ENCODE assay signal across 17 cellular contexts in the genomic region with DNA sequence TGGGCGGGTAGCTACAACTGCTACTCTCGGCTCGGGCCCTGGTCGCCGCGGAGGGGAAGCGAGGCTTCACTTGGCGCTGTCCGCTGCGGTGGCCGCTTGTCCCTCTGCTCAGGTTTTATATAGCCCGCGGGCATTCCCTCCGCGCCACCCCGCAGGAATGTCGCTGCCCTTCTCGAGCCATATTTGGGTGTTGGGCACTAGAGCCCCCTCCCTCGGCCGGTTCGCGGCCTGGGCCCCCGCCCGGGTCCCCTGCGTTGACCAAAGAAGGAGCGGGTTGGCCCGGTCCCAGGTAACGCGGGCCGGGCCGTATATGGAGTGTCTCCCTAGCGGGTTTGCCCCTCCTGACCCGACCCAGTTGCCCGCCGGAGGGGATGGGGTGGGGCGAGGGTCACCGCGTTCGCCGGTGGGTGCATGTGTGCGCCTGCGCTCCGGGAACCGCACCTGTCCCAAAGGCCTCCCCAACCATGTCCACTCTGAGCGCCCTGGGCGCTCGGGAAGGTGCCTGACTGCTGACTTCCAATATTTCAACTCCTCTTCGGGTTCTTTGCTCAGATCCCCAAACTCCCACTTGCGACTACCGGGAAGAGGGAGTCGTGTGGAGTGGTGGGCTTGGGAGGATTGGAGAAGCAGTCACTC. TPM values are rescaled to one million over a fixed set of nuclear protein-coding genes. Genes with fewer than 3 reads are reported as not detected.
DNase-seq lines count a peak whose midpoint lies in the region; ATAC-seq, FAIRE-seq and TF ChIP-seq lines count a peak whose summit lies in the region.
"Had no signal": no experiment of that assay in that cellular context is flagged by ENCODE, and none has a peak within 500 bp of the region (broad histone marks: within the 10 kb centered on the region; RNA-seq: fewer than 3 reads in every experiment).

Gene ACTA1 (minus strand): TSS at position 90 of the 636 bp plus-strand sequence. CDS start 979 bp downstream, outside the sequence.

- peaks cover 3% of the 10 kb centered on the region for H3K4me1 ChIP-seq in BE2C
- H3K4me1 ChIP-seq in right atrium auricular region, result peaks cover 0 to 40% of the 10 kb centered on the region in 2 donors
- peaks cover 6 to 16% of the 10 kb centered on the region in 2 donors for H3K4me1 ChIP-seq in breast epithelium

- H3K27me3 ChIP-seq in BE2C (no peaks in the 10 kb centered on the region), WERI-Rb-1 (ENCODE audit: insufficient read depth, low read depth, severe bottlenecking) (no peaks in the 10 kb centered on the region), right atrium auricular region (peaks cover 23 to 35% of the 10 kb centered on the region in 2 donors), neural cell (ENCODE audit: insufficient read depth, low read depth, low read length) (peaks cover 62% of the 10 kb centered on the region), breast epithelium (peaks cover 4 to 61% of the 10 kb centered on the region in 2 donors)

- H3K9ac ChIP-seq in neural cell (ENCODE audit: low read length), result no peak within 1 kb of the TSS

- no peak within 1 kb of the TSS for H3K4me2 ChIP-seq in neural cell (ENCODE audit: low read length)

- TF ChIP-seq CTCF in BE2C (IDR thresholded peaks at IDR 0.05; ENCODE audit: low read depth, low read length) (no peak), WERI-Rb-1 (IDR thresholded peaks at IDR 0.05; ENCODE audit: low read depth, low read length) (no peak), right atrium auricular region (IDR thresholded peaks at IDR 0.05) (no peak), neural cell (IDR thresholded peaks at IDR 0.05; ENCODE audit: poor library complexity, severe bottlenecking) (no peak), breast epithelium (IDR thresholded peaks at IDR 0.05) (no peak)

- intact Hi-C loops in breast epithelium (cut with DNase I; ENCODE audit: low total_unique reads), result no loop called here

- H3K9me3 ChIP-seq in BE2C, result no peaks in the 10 kb centered on the region
- H3K9me3 ChIP-seq in WERI-Rb-1 (ENCODE audit: severe bottlenecking), result no peaks in the 10 kb centered on the region
- no peaks in the 10 kb centered on the region for H3K9me3 ChIP-seq in right atrium auricular region
- H3K9me3 ChIP-seq in neural cell (ENCODE audit: low read length), result no peaks in the 10 kb centered on the region
- no peaks in the 10 kb centered on the region for H3K9me3 ChIP-seq in breast epithelium
- H3K9me3 ChIP-seq: spleen, uterus had no signal

- peak within 1 kb of the TSS; percentile 41 for H3K4me3 ChIP-seq in BE2C (ENCODE audit: low read depth, low read length)
- H3K4me3 ChIP-seq in WERI-Rb-1 (ENCODE audit: low read depth, low read length), result peak within 1 kb of the TSS; percentile 29
- peak within 1 kb of the TSS; percentile 14 to 15 for H3K4me3 ChIP-seq in right atrium auricular region
- peak within 1 kb of the TSS; percentile 55 for H3K4me3 ChIP-seq in neural cell (ENCODE audit: low read length)
- peak within 1 kb of the TSS in 1 of 3 donors; percentile 64 for H3K4me3 ChIP-seq in breast epithelium
- H3K4me3 ChIP-seq: uterus had no signal

- no peak for TF ChIP-seq EP300 in neural cell (conservative IDR thresholded peaks at IDR 0.05; ENCODE audit: poor library complexity, severe bottlenecking)

- H2AFZ ChIP-seq in neural cell (ENCODE audit: low read depth, low read length), result no peak within 1 kb of the TSS

- peak within 1 kb of the TSS; percentile 88 for H3K27ac ChIP-seq in WERI-Rb-1
- peak within 1 kb of the TSS; percentile 60 to 67 for H3K27ac ChIP-seq in right atrium auricular region
- no peak within 1 kb of the TSS for H3K27ac ChIP-seq in neural cell (ENCODE audit: low read length)
- H3K27ac ChIP-seq in breast epithelium, result no peak within 1 kb of the TSS
- H3K27ac ChIP-seq: spleen, uterus, VCaP had no signal

- no peaks in the 10 kb centered on the region for H3K9me2 ChIP-seq in neural cell (ENCODE audit: insufficient read depth, low read length)

- H3K36me3 ChIP-seq in BE2C (peaks cover 1% of the 10 kb centered on the region), WERI-Rb-1 (no peaks in the 10 kb centered on the region), right atrium auricular region (no peaks in the 10 kb centered on the region), neural cell (ENCODE audit: insufficient read depth, low read length) (no peaks in the 10 kb centered on the region), breast epithelium (no peaks in the 10 kb centered on the region)
- H3K36me3 ChIP-seq: uterus had no signal

- TF ChIP-seq POLR2A in breast epithelium (IDR thresholded peaks at IDR 0.05) (no peak), H54 (IDR thresholded peaks at IDR 0.05; ENCODE audit: low read depth, low read length) (no peak), GM12892 (IDR thresholded peaks at IDR 0.05; ENCODE audit: low read depth, low read length) (no peak)

- no peak for TF ChIP-seq RAD21 in neural cell (conservative IDR thresholded peaks at IDR 0.05)

- FAIRE-seq in H54 (lab: Jason Lieb, UNC), result no peak
- no peak for FAIRE-seq in GM12892 (lab: Jason Lieb, UNC)

- no peaks in the 10 kb centered on the region for H3F3A ChIP-seq in neural cell (ENCODE audit: insufficient read depth, low read length, poor library complexity, severe bottlenecking)

- H3K79me2 ChIP-seq in neural cell (replicated peaks; ENCODE audit: insufficient read depth, low read length), result no peaks in the 10 kb centered on the region

- DNase-seq in BE2C (no peak), WERI-Rb-1 (no peak), right atrium auricular region (ENCODE audit: low spot score) (no peak), breast epithelium (ENCODE audit: low spot score in 2 of 2) (no peak), H54 (ENCODE audit: insufficient read length, low spot score) (no peak), GM12892 (ENCODE audit: insufficient read length) (no peak)
- DNase-seq: HFFc6, NCI-H1417 treated with DMSO at 0.1 percent for 48 hours, SHP77 treated with DMSO at 0.1 percent for 48 hours, spleen, uterus had no signal

- ATAC-seq in GM21367 (IDR thresholded peaks at IDR 0.05; ENCODE audit: unreplicated experiment), result no peak

- no peaks in the 10 kb centered on the region for H4K20me1 ChIP-seq in neural cell (ENCODE audit: insufficient read depth)

TF ChIP-seq in neural cell, 6 proteins besides CTCF, POLR2A, EP300 and RAD21:
- TF ChIP-seq EZH2 (IDR thresholded peaks at IDR 0.05; ENCODE audit: borderline replicate concordance, insufficient read depth, low read length, poor library complexity, severe bottlenecking), result peak; percentile 53
- TF ChIP-seq MXI1 (conservative IDR thresholded peaks at IDR 0.05; ENCODE audit: poor library complexity, severe bottlenecking), result no peak

RNA-seq across cellular contexts. Expression of gene ACTA1, which starts in this region (rescaled TPM):
- 3.8 TPM for polyA plus RNA-seq in BE2C (2012; ENCODE audit: insufficient read depth, insufficient read length, low read depth)
- 1,000 to 10,000 TPM in 1 of 2 donors, 100 to 1,000 TPM in 1; 422 to 3,527 TPM for total RNA-seq in right atrium auricular region
- polyA plus RNA-seq in neural cell, result 1.0 TPM in 1 of 2 replicates, not detected in the other
- 0.49 TPM in 1 of 2 replicates, not detected in the other for polyA minus RNA-seq in neural cell
- under 1 TPM in 1 of 3 donors, not detected in 2; 0.33 TPM for total RNA-seq in breast epithelium
- not detected for polyA plus RNA-seq in GM12892 (2012; ENCODE audit: missing spikeins)
- total RNA-seq: Daoy, HFFc6, mononuclear cell had no signal
- polyA plus RNA-seq: AG04450 had no signal

Comparison
In these comparisons a context has a peak if more than half of its experiments do, and no peak if none do; other contexts are left out.
1. RNA of gene ACTA1 (total RNA-seq): 422 to 3,527 TPM in right atrium auricular region; 0.33 TPM in breast epithelium; every median in the first group is over 100 times any median in the second.
2. H3K27ac ChIP-seq: peak in WERI-Rb-1 (single experiment) and right atrium auricular region (2 of 2); none in neural cell (single experiment) and breast epithelium (0 of 2).